2 cellular contexts compared by ENCODE assay signal in the genomic region with DNA sequence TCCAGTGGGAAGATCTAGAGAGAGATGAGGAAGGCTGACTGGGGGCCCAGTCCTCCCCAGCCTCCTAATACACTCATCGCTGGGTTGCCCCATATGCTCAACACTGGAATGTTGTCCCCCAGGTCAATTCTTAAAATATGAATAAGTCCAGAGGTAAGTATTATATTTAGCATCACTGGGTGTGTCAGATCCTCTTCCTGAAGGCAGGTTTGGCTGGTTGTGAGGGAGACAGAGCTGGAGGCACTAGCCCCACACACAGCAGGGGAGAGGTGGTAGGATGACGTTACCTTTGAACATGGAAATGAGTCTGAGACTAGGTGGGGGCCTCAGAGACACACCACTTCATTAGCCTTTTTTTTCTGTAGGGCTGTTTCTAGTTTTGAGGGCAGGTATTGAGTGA.
TF ChIP-seq lines count a peak whose summit lies in the region.

No MANE protein-coding gene starts in this region.

TF ChIP-seq in liver, 16 proteins besides CTCF, POLR2A, EP300 and RAD21:
- no peak for TF ChIP-seq RXRA (IDR thresholded peaks at IDR 0.05)
- no peak for TF ChIP-seq MAX (IDR thresholded peaks at IDR 0.05)
- TF ChIP-seq HNF4A (conservative IDR thresholded peaks at IDR 0.05) = no peak

TF ChIP-seq in HepG2, 621 proteins besides CTCF, POLR2A, EP300 and RAD21:
- TF ChIP-seq ZNF766 (CRISPR knock-in tag; IDR thresholded peaks at IDR 0.05; ENCODE audit: borderline replicate concordance) = no peak
- TF ChIP-seq ZNF513 (CRISPR knock-in tag; conservative IDR thresholded peaks at IDR 0.05) = no peak
- no peak for TF ChIP-seq KLF11 (CRISPR knock-in tag; IDR thresholded peaks at IDR 0.05)
- TF ChIP-seq RARG (CRISPR knock-in tag; IDR thresholded peaks at IDR 0.05; ENCODE audit: low read depth) = no peak
- TF ChIP-seq MED13 (CRISPR knock-in tag; IDR thresholded peaks at IDR 0.05) = no peak
- no peak for TF ChIP-seq CENPX (CRISPR knock-in tag; IDR thresholded peaks at IDR 0.05)
- TF ChIP-seq, protein P1, sequence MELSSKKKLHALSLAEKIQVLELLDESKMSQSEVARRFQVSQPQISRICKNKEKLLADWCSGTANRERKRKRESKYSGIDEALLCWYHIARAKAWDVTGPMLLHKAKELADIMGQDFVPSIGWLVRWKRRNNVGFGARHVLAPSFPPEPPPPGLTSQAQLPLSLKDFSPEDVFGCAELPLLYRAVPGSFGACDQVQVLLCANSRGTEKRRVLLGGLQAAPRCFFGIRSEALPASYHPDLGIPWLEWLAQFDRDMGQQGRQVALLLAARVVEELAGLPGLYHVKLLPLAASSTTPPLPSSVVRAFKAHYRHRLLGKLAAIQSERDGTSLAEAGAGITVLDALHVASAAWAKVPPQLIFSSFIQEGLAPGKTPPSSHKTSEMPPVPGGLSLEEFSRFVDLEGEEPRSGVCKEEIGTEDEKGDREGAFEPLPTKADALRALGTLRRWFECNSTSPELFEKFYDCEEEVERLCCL (CRISPR knock-in tag; IDR thresholded peaks at IDR 0.05; ENCODE audit: borderline replicate concordance) = no peak
- TF ChIP-seq ATAD3A (CRISPR knock-in tag; IDR thresholded peaks at IDR 0.05) = no peak
- TF ChIP-seq CERS6 (CRISPR knock-in tag; IDR thresholded peaks at IDR 0.05) = no peak
- no peak for TF ChIP-seq ZNF292 (CRISPR knock-in tag; IDR thresholded peaks at IDR 0.05; ENCODE audit: borderline replicate concordance, low read depth)
- no peak for TF ChIP-seq MAZ (IDR thresholded peaks at IDR 0.05; ENCODE audit: borderline replicate concordance, low read depth, low read length)
- TF ChIP-seq MAZ (CRISPR knock-in tag; IDR thresholded peaks at IDR 0.05; ENCODE audit: low read depth) = no peak
- TF ChIP-seq ZNF672 (CRISPR knock-in tag; IDR thresholded peaks at IDR 0.05) = no peak
- TF ChIP-seq, protein P2, sequence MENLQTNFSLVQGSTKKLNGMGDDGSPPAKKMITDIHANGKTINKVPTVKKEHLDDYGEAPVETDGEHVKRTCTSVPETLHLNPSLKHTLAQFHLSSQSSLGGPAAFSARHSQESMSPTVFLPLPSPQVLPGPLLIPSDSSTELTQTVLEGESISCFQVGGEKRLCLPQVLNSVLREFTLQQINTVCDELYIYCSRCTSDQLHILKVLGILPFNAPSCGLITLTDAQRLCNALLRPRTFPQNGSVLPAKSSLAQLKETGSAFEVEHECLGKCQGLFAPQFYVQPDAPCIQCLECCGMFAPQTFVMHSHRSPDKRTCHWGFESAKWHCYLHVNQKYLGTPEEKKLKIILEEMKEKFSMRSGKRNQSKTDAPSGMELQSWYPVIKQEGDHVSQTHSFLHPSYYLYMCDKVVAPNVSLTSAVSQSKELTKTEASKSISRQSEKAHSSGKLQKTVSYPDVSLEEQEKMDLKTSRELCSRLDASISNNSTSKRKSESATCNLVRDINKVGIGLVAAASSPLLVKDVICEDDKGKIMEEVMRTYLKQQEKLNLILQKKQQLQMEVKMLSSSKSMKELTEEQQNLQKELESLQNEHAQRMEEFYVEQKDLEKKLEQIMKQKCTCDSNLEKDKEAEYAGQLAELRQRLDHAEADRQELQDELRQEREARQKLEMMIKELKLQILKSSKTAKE (CRISPR knock-in tag; IDR thresholded peaks at IDR 0.05; ENCODE audit: borderline replicate concordance) = no peak
- TF ChIP-seq, protein P3, sequence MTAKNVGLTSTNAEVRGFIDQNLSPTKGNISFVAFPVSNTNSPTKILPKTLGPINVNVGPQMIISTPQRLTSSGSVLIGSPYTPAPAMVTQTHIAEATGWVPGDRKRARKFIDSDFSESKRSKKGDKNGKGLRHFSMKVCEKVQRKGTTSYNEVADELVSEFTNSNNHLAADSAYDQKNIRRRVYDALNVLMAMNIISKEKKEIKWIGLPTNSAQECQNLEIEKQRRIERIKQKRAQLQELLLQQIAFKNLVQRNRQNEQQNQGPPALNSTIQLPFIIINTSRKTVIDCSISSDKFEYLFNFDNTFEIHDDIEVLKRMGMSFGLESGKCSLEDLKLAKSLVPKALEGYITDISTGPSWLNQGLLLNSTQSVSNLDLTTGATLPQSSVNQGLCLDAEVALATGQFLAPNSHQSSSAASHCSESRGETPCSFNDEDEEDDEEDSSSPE (CRISPR knock-in tag; IDR thresholded peaks at IDR 0.05) = no peak
- no peak for TF ChIP-seq CHD2 (IDR thresholded peaks at IDR 0.05; ENCODE audit: low read depth, low read length)
- TF ChIP-seq, protein P4, sequence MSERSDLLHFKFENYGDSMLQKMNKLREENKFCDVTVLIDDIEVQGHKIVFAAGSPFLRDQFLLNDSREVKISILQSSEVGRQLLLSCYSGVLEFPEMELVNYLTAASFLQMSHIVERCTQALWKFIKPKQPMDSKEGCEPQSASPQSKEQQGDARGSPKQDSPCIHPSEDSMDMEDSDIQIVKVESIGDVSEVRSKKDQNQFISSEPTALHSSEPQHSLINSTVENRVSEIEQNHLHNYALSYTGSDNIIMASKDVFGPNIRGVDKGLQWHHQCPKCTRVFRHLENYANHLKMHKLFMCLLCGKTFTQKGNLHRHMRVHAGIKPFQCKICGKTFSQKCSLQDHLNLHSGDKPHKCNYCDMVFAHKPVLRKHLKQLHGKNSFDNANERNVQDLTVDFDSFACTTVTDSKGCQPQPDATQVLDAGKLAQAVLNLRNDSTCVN (CRISPR knock-in tag; IDR thresholded peaks at IDR 0.05; ENCODE audit: borderline replicate concordance) = no peak
- TF ChIP-seq ZNF598 (CRISPR knock-in tag; IDR thresholded peaks at IDR 0.05; ENCODE audit: borderline replicate concordance) = no peak
- no peak for TF ChIP-seq FLYWCH1 (CRISPR knock-in tag; IDR thresholded peaks at IDR 0.05)
- TF ChIP-seq PPARG (CRISPR knock-in tag; conservative IDR thresholded peaks at IDR 0.05) = no peak
